Comparison of ENCODE assay signal across 7 cellular contexts in genomic region chr21:44454747-44455523, GRCh38. TPM values are rescaled to one million over a fixed set of nuclear protein-coding genes. Genes with fewer than 3 reads are reported as not detected.
A peak's percentile ranks its signal among the peaks of the same experiment; 100 is the strongest.
DNase-seq lines count a peak whose midpoint lies in the region; ATAC-seq and TF ChIP-seq lines count a peak whose summit lies in the region.

Gene LRRC3 (plus strand): TSS chr21:44455510. CDS start chr21:44456645, 1,135 bp downstream.

- H3K27me3 ChIP-seq in dorsolateral prefrontal cortex (peaks cover 0 to 78% (median 37%) of the 10 kb centered on the region in 45 donors), lower lobe of right lung (ENCODE audit: low read depth) (peaks cover 3% of the 10 kb centered on the region)

- intact Hi-C loops in dorsolateral prefrontal cortex (cut with DNase I): no loop called here
- intact Hi-C loops in lower lobe of right lung (cut with DNase I): no loop called here

- H3K36me3 ChIP-seq in lower lobe of right lung: no peaks in the 10 kb centered on the region

- TF ChIP-seq CTCF in dorsolateral prefrontal cortex (IDR thresholded peaks at IDR 0.05 in 54 of 56, conservative IDR thresholded peaks at IDR 0.05 in 2 of 56; ENCODE audit: low read depth in 1 of 56, partially characterized antibody in 56 of 56) (no peak), lower lobe of right lung (IDR thresholded peaks at IDR 0.05) (no peak)

- ATAC-seq in lower lobe of right lung: peak; percentile 91 to 92
- ATAC-seq in GM18870 (IDR thresholded peaks at IDR 0.05; ENCODE audit: unreplicated experiment): no peak

- H3K4me1 ChIP-seq in lower lobe of right lung: peaks cover 11% of the 10 kb centered on the region

- peak; percentile 94 for DNase-seq in GM19238 (ENCODE audit: insufficient read length, low spot score)
- peak; percentile 92 for DNase-seq in NCI-H2029 (lab: John Stamatoyannopoulos, UW)
- peak; percentile 83 for DNase-seq in activated CD4-positive, alpha-beta T cell treated with anti-CD3 and anti-CD28 coated beads, Interleukin-2, amount 50 U/mL, for 1 hour
- peak in 2 of 10 donors; percentile 31 to 34 for DNase-seq in dorsolateral prefrontal cortex
- peak; percentile 93 for DNase-seq in lower lobe of right lung
- peak; percentile 65 to 82 (median 70) for DNase-seq in stimulated activated CD4-positive, alpha-beta T cell treated with anti-CD3 and anti-CD28 coated beads, TNF-alpha, amount 100 ng/mL, for 24 hours (ENCODE audit: low read depth in 3 of 3)

- H3K9me3 ChIP-seq in lower lobe of right lung: no peaks in the 10 kb centered on the region

- no peak within 1 kb of the TSS for H3K27ac ChIP-seq in dorsolateral prefrontal cortex
- peak within 1 kb of the TSS; percentile 18 for H3K27ac ChIP-seq in lower lobe of right lung

- H3K4me3 ChIP-seq in dorsolateral prefrontal cortex (peak within 1 kb of the TSS; percentile 15 to 71 (median 48)), lower lobe of right lung (peak within 1 kb of the TSS; percentile 71)

RNA-seq across cellular contexts. Expression of gene LRRC3, which starts in this region (rescaled TPM):
- total RNA-seq in dorsolateral prefrontal cortex: 1 to 10 TPM in 42 of 120 experiments, under 1 TPM in 78; 0.15 to 4.1 (median 0.88) TPM
- total RNA-seq in lower lobe of right lung: 4.0 TPM
